In genomic region chr17:48592097-48592496, GRCh38 we compare ENCODE assay signal across 14 cellular contexts. TPM values are rescaled to one million over a fixed set of nuclear protein-coding genes. Genes with fewer than 3 reads are reported as not detected.
DNase-seq lines count a peak whose midpoint lies in the region; ATAC-seq and TF ChIP-seq lines count a peak whose summit lies in the region.
"Had no signal": no experiment of that assay in that cellular context is flagged by ENCODE, and none has a peak within 500 bp of the region (broad histone marks: within the 10 kb centered on the region; RNA-seq: fewer than 3 reads in every experiment).

No MANE protein-coding gene starts in this region.

- H3K4me1 ChIP-seq in HUES6 (ENCODE audit: control insufficient read depth, insufficient read depth, low read length) = peaks cover 33% of the 10 kb centered on the region; the same call in 1 of the 2 replicates
- peaks cover 0 to 18% of the 10 kb centered on the region in 2 donors for H3K4me1 ChIP-seq in duodenal mucosa (ENCODE audit: control insufficient read depth in 1 of 2, insufficient read depth in 2 of 2, low read length in 2 of 2)
- H3K4me1 ChIP-seq in muscle layer of colon (ENCODE audit: insufficient read depth, low read length) = peaks cover 51% of the 10 kb centered on the region
- no peaks in the 10 kb centered on the region for H3K4me1 ChIP-seq in Karpas-422 (ENCODE audit: low read length)

- H3K27ac ChIP-seq in AG04450 (ENCODE audit: low read depth, low read length) = peak overlapping the region; percentile 97
- H3K27ac ChIP-seq in HUES6 (ENCODE audit: low read depth, low read length) = no peak overlapping the region
- peak overlapping the region; percentile 65 for H3K27ac ChIP-seq in duodenal mucosa (ENCODE audit: low read depth, low read length)
- H3K27ac ChIP-seq in muscle layer of colon (ENCODE audit: low read depth, low read length) = peak overlapping the region; percentile 96
- H3K27ac ChIP-seq in Karpas-422 (ENCODE audit: low read length) = no peak overlapping the region

- H3K27me3 ChIP-seq in AG04450 (ENCODE audit: control insufficient read depth, insufficient read depth, low read length) (no peaks in the 10 kb centered on the region), HUES6 (ENCODE audit: control insufficient read depth, insufficient read depth, low read length) (peaks cover 100% of the 10 kb centered on the region), duodenal mucosa (ENCODE audit: control insufficient read depth in 1 of 2, insufficient read depth in 2 of 2, low read length in 2 of 2) (peaks cover 91 to 92% of the 10 kb centered on the region in 2 donors), muscle layer of colon (ENCODE audit: control insufficient read depth in 1 of 2, insufficient read depth in 2 of 2, low read length in 2 of 2) (peaks cover 0 to 3% of the 10 kb centered on the region in 2 donors), Karpas-422 (ENCODE audit: low read length) (no peaks in the 10 kb centered on the region)
- H3K27me3 ChIP-seq: adrenal gland, SJCRH30 had no signal

- POLR2A ChIA-PET in AG04450 (lab: Yijun Ruan, JAX) = interaction anchor here (0.6 to 2.3 kb wide), 4 partner anchors 12 to 241 kb away, joined by 3 to 10 read pairs (median 6); no protein-coding TSS in a partner anchor
- POLR2A ChIA-PET in activated CD4-positive, alpha-beta memory T cell treated with anti-CD3 and anti-CD28 coated beads for 36 hours (lab: Charles Lee) = no interaction called here

- H3K9ac ChIP-seq in HUES6 (ENCODE audit: low read length) (peak overlapping the region; percentile 87), duodenal mucosa (ENCODE audit: low read depth in 1 of 2, low read length in 2 of 2) (peak overlapping the region in 1 of 2 donors; percentile 32), muscle layer of colon (ENCODE audit: low read length) (peak overlapping the region; percentile 58), Karpas-422 (ENCODE audit: low read length) (no peak overlapping the region)

- intact Hi-C loops in activated CD4-positive, alpha-beta memory T cell treated with anti-CD3 and anti-CD28 coated beads for 36 hours (cut with micrococcal nuclease) = loop anchor here (2.0 to 5.0 kb wide), 2 partner anchors 255 to 565 kb away; no protein-coding TSS in a partner anchor

- DNase-seq in AG04450 (ENCODE audit: low read depth, low spot score) (no peak), NCI-H2107 (lab: John Stamatoyannopoulos, UW) (no peak), Karpas-422 (no peak)
- DNase-seq in activated CD4-positive, alpha-beta memory T cell treated with anti-CD3 and anti-CD28 coated beads for 36 hours = no peak
- DNase-seq: adrenal gland; effector CD8-positive, alpha-beta T cell; EL; NCI-H146; SJCRH30 had no signal

- H3K27me3 Mint-ChIP-seq in activated CD4-positive, alpha-beta memory T cell treated with anti-CD3 and anti-CD28 coated beads for 36 hours = peaks cover 74% of the 10 kb centered on the region

- H3K27ac Mint-ChIP-seq in activated CD4-positive, alpha-beta memory T cell treated with anti-CD3 and anti-CD28 coated beads for 36 hours = no peak overlapping the region

- H3K4me1 Mint-ChIP-seq in activated CD4-positive, alpha-beta memory T cell treated with anti-CD3 and anti-CD28 coated beads for 36 hours (ENCODE audit: low read depth) = peaks cover 16% of the 10 kb centered on the region

- no peak overlapping the region for H3K4me2 ChIP-seq in Karpas-422 (ENCODE audit: low read depth, low read length, poor library complexity, severe bottlenecking)

- H3K9me3 Mint-ChIP-seq in activated CD4-positive, alpha-beta memory T cell treated with anti-CD3 and anti-CD28 coated beads for 36 hours = no peaks in the 10 kb centered on the region

- CTCF ChIA-PET in AG04450 (lab: Charles Lee) = interaction anchor here (0.5 to 4.8 kb wide), 11 partner anchors 13 to 567 kb away, joined by 3 to 53 read pairs (median 5); no protein-coding TSS in a partner anchor
- CTCF ChIA-PET in activated CD4-positive, alpha-beta memory T cell treated with anti-CD3 and anti-CD28 coated beads for 36 hours (lab: Charles Lee) = interaction anchor here (1.3 to 6.0 kb wide), 17 partner anchors 15 to 328 kb away, joined by 3 to 94 read pairs (median 11); partner anchors contain the start of gene HOXB8

- H3K9me3 ChIP-seq in AG04450 (ENCODE audit: control insufficient read depth, insufficient read depth, low read length) (no peaks in the 10 kb centered on the region; the same call in 1 of the 2 replicates), HUES6 (ENCODE audit: control insufficient read depth, insufficient read depth, low read depth, low read length) (no peaks in the 10 kb centered on the region), duodenal mucosa (ENCODE audit: control insufficient read depth in 1 of 2, low read length in 2 of 2) (no peaks in the 10 kb centered on the region), muscle layer of colon (ENCODE audit: low read length) (no peaks in the 10 kb centered on the region), Karpas-422 (ENCODE audit: low read length) (no peaks in the 10 kb centered on the region)
- H3K9me3 ChIP-seq: adrenal gland, SJCRH30 had no signal

- H3K4me3 Mint-ChIP-seq in activated CD4-positive, alpha-beta memory T cell treated with anti-CD3 and anti-CD28 coated beads for 36 hours = no peak overlapping the region

- peak overlapping the region; percentile 89 for H3K4me3 ChIP-seq in AG04450 (ENCODE audit: low read depth, low read length)
- peak overlapping the region; percentile 57; the same call in 1 of the 2 replicates for H3K4me3 ChIP-seq in HUES6 (ENCODE audit: low read depth, low read length)
- peak overlapping the region; percentile 49 to 62 for H3K4me3 ChIP-seq in duodenal mucosa (ENCODE audit: low read depth in 1 of 2, low read length in 2 of 2)
- H3K4me3 ChIP-seq in muscle layer of colon (ENCODE audit: low read depth in 1 of 2, low read length in 2 of 2) = peak overlapping the region; percentile 67 to 75
- H3K4me3 ChIP-seq in Karpas-422 (ENCODE audit: low read length) = no peak overlapping the region

- H3K36me3 Mint-ChIP-seq in activated CD4-positive, alpha-beta memory T cell treated with anti-CD3 and anti-CD28 coated beads for 36 hours = no peaks in the 10 kb centered on the region

- H3K36me3 ChIP-seq in HUES6 (ENCODE audit: control insufficient read depth, insufficient read depth, low read length) = no peaks in the 10 kb centered on the region; the same call in 1 of the 2 replicates
- H3K36me3 ChIP-seq in duodenal mucosa (ENCODE audit: control insufficient read depth in 1 of 2, insufficient read depth in 2 of 2, low read length in 2 of 2) = no peaks in the 10 kb centered on the region
- H3K36me3 ChIP-seq in muscle layer of colon (ENCODE audit: insufficient read depth, low read length) = no peaks in the 10 kb centered on the region
- no peaks in the 10 kb centered on the region for H3K36me3 ChIP-seq in Karpas-422 (ENCODE audit: insufficient read depth, low read length)

- TF ChIP-seq CTCF in AG04450 (IDR thresholded peaks at IDR 0.05; ENCODE audit: low read depth, low read length) = no peak

- no peaks in the 10 kb centered on the region for H3K79me2 ChIP-seq in Karpas-422 (ENCODE audit: low read length)

- no peak for ATAC-seq in GM18909 (IDR thresholded peaks at IDR 0.05; ENCODE audit: poor library complexity, unreplicated experiment)

- no peak overlapping the region for H2AFZ ChIP-seq in Karpas-422 (ENCODE audit: low read length)

- no peaks in the 10 kb centered on the region for H3K9me2 ChIP-seq in Karpas-422 (replicated peaks; ENCODE audit: insufficient read depth, low read length)

- H4K20me1 ChIP-seq in Karpas-422 (ENCODE audit: insufficient read depth, low read depth, low read length) = no peaks in the 10 kb centered on the region

RNA-seq across cellular contexts. Expression of gene HOXB5, which starts 1.5 kb away (rescaled TPM):
- polyA plus RNA-seq in AG04450 (2011; rRNA removed) = 9.4 and 9.8 TPM in 2 replicates
- polyA minus RNA-seq in AG04450 (2011; rRNA and poly(A)+ RNA removed) = 4.2 and 4.4 TPM in 2 replicates
- not detected in 2 replicates for total RNA-seq in Karpas-422 (2014; rRNA removed; shearing (Covaris generic); ENCODE audit: low replicate concordance)
- not detected for total RNA-seq in activated CD4-positive, alpha-beta memory T cell treated with anti-CD3 and anti-CD28 coated beads for 36 hours
- total RNA-seq: lung microvascular endothelial cell had no signal

RNA-seq across cellular contexts. Expression of gene HOXB3, which starts 2.1 kb away (rescaled TPM):
- polyA plus RNA-seq in AG04450 (2011; rRNA removed) = 28.3 and 33.0 TPM in 2 replicates
- 12.3 and 12.5 TPM in 2 replicates for polyA minus RNA-seq in AG04450 (2011; rRNA and poly(A)+ RNA removed)
- total RNA-seq in Karpas-422 (2014; rRNA removed; shearing (Covaris generic); ENCODE audit: low replicate concordance) = 0.97 and 6.6 TPM in 2 replicates
- 1 to 10 TPM; 2.6 TPM for total RNA-seq in activated CD4-positive, alpha-beta memory T cell treated with anti-CD3 and anti-CD28 coated beads for 36 hours

RNA-seq across cellular contexts. Expression of gene HOXB6, which starts 12.7 kb away (rescaled TPM):
- 15.4 and 20.4 TPM in 2 replicates for polyA plus RNA-seq in AG04450 (2011; rRNA removed)
- 9.1 and 12.0 TPM in 2 replicates for polyA minus RNA-seq in AG04450 (2011; rRNA and poly(A)+ RNA removed)
- total RNA-seq in Karpas-422 (2014; rRNA removed; shearing (Covaris generic); ENCODE audit: low replicate concordance) = 0.48 and 0.65 TPM in 2 replicates
- under 1 TPM; 0.21 to 0.22 TPM for total RNA-seq in activated CD4-positive, alpha-beta memory T cell treated with anti-CD3 and anti-CD28 coated beads for 36 hours

RNA-seq across cellular contexts. Expression of gene HOXB4, which starts 13.9 kb away (rescaled TPM):
- 5.8 and 6.1 TPM in 2 replicates for polyA plus RNA-seq in AG04450 (2011; rRNA removed)
- polyA minus RNA-seq in AG04450 (2011; rRNA and poly(A)+ RNA removed) = 8.2 and 9.9 TPM in 2 replicates
- total RNA-seq in Karpas-422 (2014; rRNA removed; shearing (Covaris generic); ENCODE audit: low replicate concordance) = 4.3 and 6.6 TPM in 2 replicates
- total RNA-seq in activated CD4-positive, alpha-beta memory T cell treated with anti-CD3 and anti-CD28 coated beads for 36 hours = 1 to 10 TPM; 2.3 TPM

RNA-seq across cellular contexts. Expression of gene HOXB7, which starts 18.7 kb away (rescaled TPM):
- polyA plus RNA-seq in AG04450 (2011; rRNA removed) = 10.1 and 11.3 TPM in 2 replicates
- 2.5 and 2.7 TPM in 2 replicates for polyA minus RNA-seq in AG04450 (2011; rRNA and poly(A)+ RNA removed)
- 9.7 and 12.1 TPM in 2 replicates for total RNA-seq in Karpas-422 (2014; rRNA removed; shearing (Covaris generic); ENCODE audit: low replicate concordance)
- total RNA-seq in activated CD4-positive, alpha-beta memory T cell treated with anti-CD3 and anti-CD28 coated beads for 36 hours = under 1 TPM; 0.36 to 0.44 TPM

Comparison
In these comparisons a context has a peak if more than half of its experiments do, and no peak if none do; other contexts are left out.
1. H3K27ac ChIP-seq: peak in AG04450 (single experiment), duodenal mucosa (single experiment) and muscle layer of colon (single experiment); none in HUES6 (single experiment) and Karpas-422 (single experiment).